ENCODE assay signal across 9 cellular contexts in genomic region chr12:132142679-132143327, GRCh38. TPM values are rescaled to one million over a fixed set of nuclear protein-coding genes. Genes with fewer than 3 reads are reported as not detected.
DNase-seq lines count a peak whose midpoint lies in the region; ATAC-seq, FAIRE-seq and TF ChIP-seq lines count a peak whose summit lies in the region.
"Had no signal": no experiment of that assay in that cellular context is flagged by ENCODE, and none has a peak within 500 bp of the region (broad histone marks: within the 10 kb centered on the region; RNA-seq: fewer than 3 reads in every experiment).

No MANE protein-coding gene starts in this region.

- peak overlapping the region; percentile 95 for H4K8ac ChIP-seq in H1 (ENCODE audit: extremely low read depth, insufficient read depth, low read length)

- no peak overlapping the region for H3K56ac ChIP-seq in H1 (replicated peaks; ENCODE audit: insufficient read length, low read depth, low read length)

- H2AK5ac ChIP-seq in H1 (ENCODE audit: low read depth, low read length): peak overlapping the region; percentile 16; the same call in 1 of the 2 replicates

- TF ChIP-seq CTCF in CD14-positive monocyte (IDR thresholded peaks at IDR 0.05) (no peak), NB4 (IDR thresholded peaks at IDR 0.05; ENCODE audit: low read depth, low read length) (no peak), H1 (IDR thresholded peaks at IDR 0.05; ENCODE audit: control extremely low read depth in 1 of 3, insufficient read depth in 1 of 3, low read depth in 1 of 3, low read length in 3 of 3) (no peak)

- peaks cover 41 to 62% of the 10 kb centered on the region in 2 donors for H3K36me3 Mint-ChIP-seq in CD14-positive monocyte

- H3K27me3 ChIP-seq in H1 (replicated peaks in 1 of 4; ENCODE audit: control insufficient read depth in 3 of 4, extremely low read depth in 1 of 4, insufficient read depth in 3 of 4, low read length in 3 of 4) (no peaks in the 10 kb centered on the region), neuron (ENCODE audit: insufficient read depth, low read length) (no peaks in the 10 kb centered on the region)

- no peak overlapping the region for H4K5ac ChIP-seq in H1 (ENCODE audit: insufficient read length, low read depth, low read length)

- H3K36me3 ChIP-seq in H1 (ENCODE audit: control insufficient read depth in 2 of 4, insufficient read depth in 4 of 4, low read length in 3 of 4): peaks cover 12 to 40% (median 30%) of the 10 kb centered on the region in 4 experiments; a peak in 6 of 8 replicates
- H3K36me3 ChIP-seq in neuron (ENCODE audit: insufficient read depth, low read length): peaks cover 45% of the 10 kb centered on the region

- FAIRE-seq in H1 (lab: Jason Lieb, UNC) (no peak), HTR-8/SVneo (lab: Jason Lieb, UNC) (no peak)

- peak; percentile 26 for DNase-seq in CD14-positive monocyte (ENCODE audit: low spot score)
- no peak for DNase-seq in NB4 (ENCODE audit: low read depth)
- no peak for DNase-seq in H1 (ENCODE audit: low read depth in 1 of 2, low spot score in 2 of 2)
- DNase-seq in HTR-8/SVneo (ENCODE audit: insufficient read length, low spot score): no peak
- DNase-seq: NCI-H1694 treated with DMSO at 0.1 percent for 48 hours had no signal

- TF ChIP-seq EP300 in H1 (IDR thresholded peaks at IDR 0.05; ENCODE audit: borderline replicate concordance in 1 of 2, low read depth in 2 of 2, low read length in 2 of 2): no peak

- no peak overlapping the region for H3K27ac ChIP-seq in H1 (ENCODE audit: low read depth, low read length)

- no peak overlapping the region for H2BK15ac ChIP-seq in H1 (ENCODE audit: low read length)

- no peak overlapping the region for H2BK12ac ChIP-seq in H1 (ENCODE audit: low read depth, low read length)

- peaks cover 21% of the 10 kb centered on the region for H3K4me1 Mint-ChIP-seq in CD14-positive monocyte

- no peak overlapping the region for H2BK5ac ChIP-seq in H1 (ENCODE audit: low read depth, low read length)

- no peak overlapping the region for H3K18ac ChIP-seq in H1 (ENCODE audit: extremely low read depth, low read length)

- peak overlapping the region; percentile 89 for H3K4me3 ChIP-seq in NB4 (ENCODE audit: low read depth, low read length)
- H3K4me3 ChIP-seq in H1 (ENCODE audit: extremely low read depth in 1 of 4, insufficient read depth in 2 of 4, low read depth in 3 of 4, low read length in 4 of 4): peak overlapping the region; percentile 83 to 96 (median 88)
- peak overlapping the region; percentile 84 for H3K4me3 ChIP-seq in neuron (ENCODE audit: low read length)

- peaks cover 30% of the 10 kb centered on the region for H3K79me1 ChIP-seq in H1 (ENCODE audit: low read depth, low read length)

- ATAC-seq in GM18520 (IDR thresholded peaks at IDR 0.05; ENCODE audit: unreplicated experiment): no peak
- ATAC-seq in HG03521 (IDR thresholded peaks at IDR 0.05; ENCODE audit: unreplicated experiment): no peak
- no peak for ATAC-seq in HG03280 (IDR thresholded peaks at IDR 0.05; ENCODE audit: unreplicated experiment)

- no peak overlapping the region; a peak in 1 of 7 replicates for H3K9ac ChIP-seq in H1 (replicated peaks in 1 of 4; ENCODE audit: extremely low read depth in 1 of 4, low read depth in 3 of 4, low read length in 3 of 4)

- no peak overlapping the region for H3K14ac ChIP-seq in H1 (ENCODE audit: insufficient read length)

- H3K9me3 ChIP-seq in H1 (ENCODE audit: insufficient read depth in 2 of 2, low read depth in 1 of 2, low read length in 1 of 2): no peaks in the 10 kb centered on the region
- H3K9me3 ChIP-seq in neuron (ENCODE audit: low read length): no peaks in the 10 kb centered on the region

- H4K91ac ChIP-seq in H1 (replicated peaks; ENCODE audit: insufficient read length, low read length): no peak overlapping the region

- intact Hi-C loops in CD14-positive monocyte (cut with micrococcal nuclease): loop anchor here (5.0 to 10.0 kb wide), 2 partner anchors 61 to 352 kb away; partner anchors contain the start of gene FBRSL1 (in 1 of the 2)

- H2AFZ ChIP-seq in H1 (ENCODE audit: low read length) (no peak overlapping the region), neuron (ENCODE audit: low read depth, low read length) (no peak overlapping the region)

- TF ChIP-seq RAD21 in H1 (IDR thresholded peaks at IDR 0.05 in 1 of 2, conservative IDR thresholded peaks at IDR 0.05 in 1 of 2; ENCODE audit: low read depth in 2 of 2, low read length in 2 of 2): no peak

- peaks cover 0 to 3% (median 0%) of the 10 kb centered on the region in 7 donors for H3K9me3 Mint-ChIP-seq in CD14-positive monocyte

- WGBS in H1 (ENCODE audit: extremely low coverage in 1 of 2, insufficient coverage in 1 of 2, insufficient read length in 1 of 2, insufficient replicate concordance in 2 of 2, low coverage in 1 of 2, low lambda C conversion rate in 2 of 2, missing lambda C conversion rate in 1 of 2), 2 experiments: 87% methylated on average over 24 of the region's 24 CpGs; no CpG with 5 or more reads in 1 of the 2 experiments

- H2BK20ac ChIP-seq in H1 (ENCODE audit: low read length): no peak overlapping the region

- H3K23me2 ChIP-seq in H1 (ENCODE audit: low read depth, low read length): peaks cover 13% of the 10 kb centered on the region; the same call in 1 of the 2 replicates

- POLR2A ChIA-PET in H1 (lab: Charles Lee; ENCODE audit: partially characterized antibody): interaction anchor here (2.1 kb wide), 1 partner anchor 9 kb away, joined by 15 read pairs; no protein-coding TSS in a partner anchor

- H3K4me1 ChIP-seq in H1 (replicated peaks in 1 of 4; ENCODE audit: control insufficient read depth in 3 of 4, insufficient read depth in 4 of 4, low read length in 3 of 4) (peaks cover 0 to 15% (median 4%) of the 10 kb centered on the region in 4 experiments; a peak in 5 of 7 replicates), neuron (ENCODE audit: insufficient read depth, low read length) (peaks cover 17% of the 10 kb centered on the region)

- no peak for TF ChIP-seq POLR2A in NB4 (IDR thresholded peaks at IDR 0.05; ENCODE audit: extremely low read depth, insufficient read length)
- no peak for TF ChIP-seq POLR2A in H1 (IDR thresholded peaks at IDR 0.05; ENCODE audit: control extremely low read depth in 1 of 2, low read depth in 2 of 2, low read length in 2 of 2)

- no peak overlapping the region for H3K4ac ChIP-seq in H1 (replicated peaks; ENCODE audit: insufficient read length, low read depth, low read length)

- peak overlapping the region; percentile 75 to 86 for H3K4me3 Mint-ChIP-seq in CD14-positive monocyte

- H3K23ac ChIP-seq in H1 (ENCODE audit: insufficient read length): no peak overlapping the region

- H2BK120ac ChIP-seq in H1 (replicated peaks; ENCODE audit: low read depth, low read length): no peak overlapping the region

- H3K79me2 ChIP-seq in H1 (ENCODE audit: control insufficient read depth in 1 of 2, insufficient read depth in 2 of 2, low read length in 2 of 2): peaks cover 4 to 44% of the 10 kb centered on the region in 2 experiments; a peak in 3 of 4 replicates

- peak overlapping the region in 2 of 7 donors; percentile 47 to 85 for H3K27ac Mint-ChIP-seq in CD14-positive monocyte

- peak overlapping the region; percentile 70 to 77 for H3K4me2 ChIP-seq in H1 (ENCODE audit: insufficient read depth in 1 of 2, low read depth in 2 of 2, low read length in 2 of 2)

- CTCF ChIA-PET in H1 (lab: Charles Lee; ENCODE audit: partially characterized antibody): interaction anchor here (0.6 to 2.0 kb wide), 6 partner anchors 9 to 32 kb away, joined by 3 to 6 read pairs (median 4); no protein-coding TSS in a partner anchor

- H4K20me1 ChIP-seq in H1 (replicated peaks in 1 of 2; ENCODE audit: control insufficient read depth in 1 of 2, insufficient read depth in 2 of 2, low read length in 2 of 2): peaks cover 11 to 25% of the 10 kb centered on the region in 2 experiments

- H3K27me3 Mint-ChIP-seq in CD14-positive monocyte (ENCODE audit: low read depth in 3 of 3): peaks cover 0 to 3% (median 0%) of the 10 kb centered on the region in 3 donors

TF ChIP-seq in H1, 55 proteins besides CTCF, POLR2A, EP300 and RAD21:
- TF ChIP-seq JUN (IDR thresholded peaks at IDR 0.05; ENCODE audit: low read depth, low read length) (no peak), YY1 (IDR thresholded peaks at IDR 0.05; ENCODE audit: low read depth, low read length) (no peak), HDAC2 (IDR thresholded peaks at IDR 0.05; ENCODE audit: borderline replicate concordance in 1 of 2, low read depth in 2 of 2, low read length in 2 of 2) (no peak), MAFK (IDR thresholded peaks at IDR 0.05; ENCODE audit: low read depth, low read length) (no peak)

RNA-seq across cellular contexts. Expression of gene DDX51, which starts 1.3 kb away (rescaled TPM):
- polyA plus RNA-seq in CD14-positive monocyte: 1 to 10 TPM; 1.7 to 2.7 TPM
- 24.4 and 25.3 TPM in 2 replicates for total RNA-seq in H1 (2021; fragmentation: NEBNext Ultra II Directional; extraction: Animal tissue kit (Norgen Biotek cat#: 25700))
- 11.2 and 19.5 TPM in 2 replicates for polyA plus RNA-seq in H1 (2011; rRNA removed)
- polyA plus RNA-seq in H1 (2011; cell fraction: cytosol; rRNA removed): 23.8 TPM
- polyA plus RNA-seq in H1 (2011; cell fraction: nucleus; rRNA removed): 65.2 TPM
- 25.8 to 31.0 TPM (median 27.9 TPM) in 4 replicates for polyA plus RNA-seq in H1 (2012, experiment 1 of 2)
- 11.4 TPM for polyA plus RNA-seq in H1 (2012, experiment 2 of 2)
- polyA plus RNA-seq in H1 (2013, experiment 1 of 2): 11.4 TPM
- polyA plus RNA-seq in H1 (2013, experiment 2 of 2): 9.4 TPM
- 8.7 and 14.0 TPM in 2 replicates for polyA minus RNA-seq in H1 (2011; rRNA and poly(A)+ RNA removed)
- 12.7 TPM for polyA minus RNA-seq in H1 (2011; cell fraction: cytosol; rRNA and poly(A)+ RNA removed)
- 28.4 TPM for polyA minus RNA-seq in H1 (2011; cell fraction: nucleus; rRNA and poly(A)+ RNA removed)

RNA-seq across cellular contexts. Expression of gene NOC4L, which starts 1.5 kb away (rescaled TPM):
- polyA plus RNA-seq in CD14-positive monocyte (10 to 100 TPM; 17.9 to 18.0 TPM), H1 (2011; rRNA removed) (26.8 and 40.3 TPM in 2 replicates)
- 38.5 and 40.3 TPM in 2 replicates for total RNA-seq in H1 (2021; fragmentation: NEBNext Ultra II Directional; extraction: Animal tissue kit (Norgen Biotek cat#: 25700))
- polyA plus RNA-seq in H1 (2011; cell fraction: cytosol; rRNA removed): 15.4 TPM
- polyA plus RNA-seq in H1 (2011; cell fraction: nucleus; rRNA removed): 33.2 TPM
- polyA plus RNA-seq in H1 (2012, experiment 1 of 2): 20.7 to 40.0 TPM (median 39.8 TPM) in 4 replicates
- polyA plus RNA-seq in H1 (2012, experiment 2 of 2): 47.9 TPM
- polyA plus RNA-seq in H1 (2013, experiment 1 of 2): 41.4 TPM
- polyA plus RNA-seq in H1 (2013, experiment 2 of 2): 37.7 TPM
- polyA minus RNA-seq in H1 (2011; rRNA and poly(A)+ RNA removed): 6.1 and 7.4 TPM in 2 replicates
- 14.4 TPM for polyA minus RNA-seq in H1 (2011; cell fraction: cytosol; rRNA and poly(A)+ RNA removed)
- polyA minus RNA-seq in H1 (2011; cell fraction: nucleus; rRNA and poly(A)+ RNA removed): 11.9 TPM
